In the genomic region with DNA sequence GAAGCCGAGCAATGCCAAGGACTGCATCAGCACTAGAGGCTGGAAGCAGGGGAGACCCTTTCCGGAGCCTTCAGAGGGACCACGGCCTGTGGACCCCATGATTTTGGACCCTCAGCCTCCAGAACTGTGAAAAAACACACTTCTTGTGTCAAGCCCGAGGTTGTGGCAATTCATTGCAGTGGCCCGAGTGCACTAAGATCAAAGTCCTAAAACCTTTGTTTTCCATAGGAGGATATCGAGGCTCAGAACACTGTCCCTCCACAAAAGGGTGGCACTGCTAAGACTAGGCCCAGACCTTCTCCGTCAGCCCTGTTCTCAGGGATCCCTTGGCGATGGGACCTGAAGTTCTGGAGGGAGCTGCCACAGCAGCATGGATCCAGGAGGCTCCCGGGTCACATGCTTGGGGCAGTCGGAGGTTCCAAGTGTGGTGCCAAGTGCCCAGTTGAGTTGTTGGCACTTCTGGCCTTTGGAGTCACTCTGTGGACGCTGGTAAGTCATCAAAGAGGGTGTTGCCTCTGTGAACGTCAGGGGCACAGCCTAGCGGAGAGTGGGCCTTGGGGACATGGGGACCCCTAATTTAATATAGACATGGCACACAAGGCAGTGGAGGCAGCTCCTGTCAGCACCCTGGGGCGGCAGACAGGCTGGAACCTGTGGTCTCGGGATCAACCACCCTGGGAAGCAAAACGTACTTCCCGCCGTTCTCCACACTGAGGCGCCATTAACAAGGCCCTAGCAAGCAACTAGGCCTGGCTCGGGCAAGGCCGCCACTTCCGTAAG, we compare ENCODE assay signal across 13 cellular contexts.
A peak's percentile ranks its signal among the peaks of the same experiment; 100 is the strongest.
DNase-seq lines count a peak whose midpoint lies in the region; ATAC-seq and TF ChIP-seq lines count a peak whose summit lies in the region.
"Had no signal": no experiment of that assay in that cellular context is flagged by ENCODE, and none has a peak within 500 bp of the region (broad histone marks: within the 10 kb centered on the region; RNA-seq: fewer than 3 reads in every experiment).

No MANE protein-coding gene starts in this region.

- no peaks in the 10 kb centered on the region for H3K9me3 ChIP-seq in PC-3 (ENCODE audit: low read length)
- no peaks in the 10 kb centered on the region for H3K9me3 ChIP-seq in psoas muscle
- H3K9me3 ChIP-seq: colonic mucosa had no signal

- no peaks in the 10 kb centered on the region for H3K36me3 Mint-ChIP-seq in type B pancreatic cell
- H3K36me3 Mint-ChIP-seq in activated CD8-positive, alpha-beta memory T cell treated with anti-CD3 and anti-CD28 coated beads, Interleukin-2, amount 10 ng/mL, durations not matched to agents 7 days and 5 days, result no peaks in the 10 kb centered on the region

- H3K4me1 ChIP-seq in PC-3 (ENCODE audit: insufficient read depth, low read length), result peaks cover 8% of the 10 kb centered on the region
- H3K4me1 ChIP-seq in psoas muscle, result peaks cover 13% of the 10 kb centered on the region
- H3K4me1 ChIP-seq: colonic mucosa had no signal

- no peaks in the 10 kb centered on the region for H3K36me3 ChIP-seq in PC-3 (ENCODE audit: low read depth, low read length)
- no peaks in the 10 kb centered on the region for H3K36me3 ChIP-seq in psoas muscle (ENCODE audit: insufficient read depth in 1 of 2, low read depth in 1 of 2)
- H3K36me3 ChIP-seq: colonic mucosa had no signal

- no peak overlapping the region for H3K4me3 Mint-ChIP-seq in type B pancreatic cell
- no peak overlapping the region for H3K4me3 Mint-ChIP-seq in activated CD8-positive, alpha-beta memory T cell treated with anti-CD3 and anti-CD28 coated beads, Interleukin-2, amount 10 ng/mL, durations not matched to agents 7 days and 5 days

- no peak overlapping the region for H3K27ac Mint-ChIP-seq in type B pancreatic cell
- H3K27ac Mint-ChIP-seq in activated CD8-positive, alpha-beta memory T cell treated with anti-CD3 and anti-CD28 coated beads, Interleukin-2, amount 10 ng/mL, durations not matched to agents 7 days and 5 days, result no peak overlapping the region

- H3K4me1 Mint-ChIP-seq in type B pancreatic cell (ENCODE audit: unreplicated experiment), result no peaks in the 10 kb centered on the region
- H3K4me1 Mint-ChIP-seq in activated CD8-positive, alpha-beta memory T cell treated with anti-CD3 and anti-CD28 coated beads, Interleukin-2, amount 10 ng/mL, durations not matched to agents 7 days and 5 days, result no peaks in the 10 kb centered on the region

- H3K27ac ChIP-seq in PC-3 (ENCODE audit: low read length) (no peak overlapping the region), psoas muscle (no peak overlapping the region)
- H3K27ac ChIP-seq: colonic mucosa had no signal

- CTCF ChIA-PET in PC-3 (lab: Charles Lee), result no interaction called here
- CTCF ChIA-PET in activated CD8-positive, alpha-beta memory T cell treated with anti-CD3 and anti-CD28 coated beads, Interleukin-2, amount 10 ng/mL, durations not matched to agents 7 days and 5 days (lab: Charles Lee), result no interaction called here

- H3K79me2 ChIP-seq in PC-3 (ENCODE audit: low read length), result no peaks in the 10 kb centered on the region

- H3K27me3 ChIP-seq in PC-3 (ENCODE audit: low read length) (no peaks in the 10 kb centered on the region), psoas muscle (ENCODE audit: insufficient read depth in 3 of 3, low read length in 2 of 3) (no peaks in the 10 kb centered on the region)
- H3K27me3 ChIP-seq: colonic mucosa had no signal

- TF ChIP-seq CTCF in PC-3 (conservative IDR thresholded peaks at IDR 0.05; ENCODE audit: low read depth, low read length) (peak; percentile 42; the same call in 1 of the 2 replicates), fibroblast of mammary gland (conservative IDR thresholded peaks at IDR 0.05; ENCODE audit: control insufficient read depth, insufficient read depth, low read depth, low read length) (peak; percentile 10), psoas muscle (IDR thresholded peaks at IDR 0.05) (peak; percentile 21), type B pancreatic cell (conservative IDR thresholded peaks at IDR 0.05) (no peak)

- 86 to 94% (median 88%) methylated on average over 22 of the region's 22 CpGs for WGBS in psoas muscle, 3 donors

- no peaks in the 10 kb centered on the region for H3K9me2 ChIP-seq in PC-3 (replicated peaks; ENCODE audit: low read length)

- BruUV-seq in PC-3 (replicated peaks; lab: Mats Ljungman, UMichigan), result no TSS peak

- no peaks in the 10 kb centered on the region for H3F3A ChIP-seq in PC-3 (ENCODE audit: low read length, unreplicated experiment)

- no peak overlapping the region for H3K9ac ChIP-seq in PC-3 (ENCODE audit: low read length)

- DNase-seq in DMS53 (lab: John Stamatoyannopoulos, UW) (peak; percentile 11), DMS53 treated with DMSO at 0.1 percent for 48 hours (lab: John Stamatoyannopoulos, UW; ENCODE audit: unreplicated experiment) (no peak), PC-3 (no peak), fibroblast of mammary gland (ENCODE audit: low read depth) (no peak), psoas muscle (no peak), type B pancreatic cell (ENCODE audit: extremely low spot score, unreplicated experiment) (no peak)
- no peak for DNase-seq in activated CD8-positive, alpha-beta memory T cell treated with anti-CD3 and anti-CD28 coated beads, Interleukin-2, amount 10 ng/mL, durations not matched to agents 7 days and 5 days
- DNase-seq: activated CD4-positive, alpha-beta T cell treated with anti-CD3 and anti-CD28 coated beads for 1 hour; activated effector memory CD4-positive, alpha-beta T cell treated with anti-CD3 and anti-CD28 coated beads, Interleukin-2, amount 50 U/mL, for 16 hours; colonic mucosa; DMS79 treated with DMSO at 0.1 percent for 48 hours; NCI-H2171 treated with DMSO at 0.1 percent for 48 hours had no signal

- H3K4me2 ChIP-seq in PC-3 (ENCODE audit: low read length), result no peak overlapping the region

- H3K4me3 ChIP-seq in PC-3 (ENCODE audit: low read length), result no peak overlapping the region
- no peak overlapping the region for H3K4me3 ChIP-seq in fibroblast of mammary gland (ENCODE audit: control insufficient read depth, low read depth, low read length)
- no peak overlapping the region for H3K4me3 ChIP-seq in psoas muscle
- H3K4me3 ChIP-seq: colonic mucosa had no signal

- POLR2A ChIA-PET in PC-3 (lab: Charles Lee; ENCODE audit: unreplicated experiment), result no interaction called here

- H4K20me1 ChIP-seq in PC-3 (ENCODE audit: low read length), result no peaks in the 10 kb centered on the region

- ATAC-seq in PC-3, result no peak
- no peak for ATAC-seq in psoas muscle
- ATAC-seq in activated CD8-positive, alpha-beta memory T cell treated with anti-CD3 and anti-CD28 coated beads, Interleukin-2, amount 10 ng/mL, durations not matched to agents 7 days and 5 days, result no peak
- ATAC-seq in GM18873 (IDR thresholded peaks at IDR 0.05; ENCODE audit: low FRiP score, unreplicated experiment), result no peak

- H3K27me3 Mint-ChIP-seq in type B pancreatic cell, result peaks cover 10% of the 10 kb centered on the region
- no peaks in the 10 kb centered on the region for H3K27me3 Mint-ChIP-seq in activated CD8-positive, alpha-beta memory T cell treated with anti-CD3 and anti-CD28 coated beads, Interleukin-2, amount 10 ng/mL, durations not matched to agents 7 days and 5 days

- no peak overlapping the region for H2AFZ ChIP-seq in PC-3 (ENCODE audit: low read length)

- intact Hi-C loops in PC-3 (cut with micrococcal nuclease) (loop anchor here (2.0 to 5.0 kb wide), 4 partner anchors 110 to 317 kb away; no protein-coding TSS in a partner anchor), psoas muscle (cut with DNase I) (loop anchor here in 1 of 2 donors (2.0 to 10.0 kb wide), 3 partner anchors 483 to 1147 kb away; no protein-coding TSS in a partner anchor)

- H3K9me3 Mint-ChIP-seq in type B pancreatic cell, result no peaks in the 10 kb centered on the region
- H3K9me3 Mint-ChIP-seq in activated CD8-positive, alpha-beta memory T cell treated with anti-CD3 and anti-CD28 coated beads, Interleukin-2, amount 10 ng/mL, durations not matched to agents 7 days and 5 days (ENCODE audit: low read depth), result no peaks in the 10 kb centered on the region
